8 cellular contexts compared by ENCODE assay signal in genomic region chr4:78059524-78059889, GRCh38. TPM values are rescaled to one million over a fixed set of nuclear protein-coding genes. Genes with fewer than 3 reads are reported as not detected.
DNase-seq lines count a peak whose midpoint lies in the region; ATAC-seq and TF ChIP-seq lines count a peak whose summit lies in the region.

No MANE protein-coding gene starts in this region.

- DNase-seq in DMS79 treated with DMSO at 0.1 percent for 48 hours (lab: John Stamatoyannopoulos, UW) (peak; percentile 85), T47D (ENCODE audit: low read depth in 1 of 2, low spot score in 1 of 2) (peak; percentile 30 to 79), skeletal muscle cell (ENCODE audit: low read depth) (peak; percentile 40), activated gamma-delta T cell (lab: John Stamatoyannopoulos, UW) (no peak)

- H4K20me1 ChIP-seq in OCI-LY1 (ENCODE audit: insufficient read depth, low read length): no peaks in the 10 kb centered on the region

- H3K27ac Mint-ChIP-seq in IgD-negative memory B cell: no peak overlapping the region

- H3K27me3 Mint-ChIP-seq in IgD-negative memory B cell: peaks cover 47% of the 10 kb centered on the region

- no peaks in the 10 kb centered on the region for H3K9me3 ChIP-seq in OCI-LY1 (ENCODE audit: low read length)
- H3K9me3 ChIP-seq in iPS-18a (ENCODE audit: control insufficient read depth, low read depth, low read length): no peaks in the 10 kb centered on the region

- ATAC-seq in GM21528 (IDR thresholded peaks at IDR 0.05; ENCODE audit: low FRiP score, unreplicated experiment): no peak

- no peaks in the 10 kb centered on the region for H3K27me3 ChIP-seq in OCI-LY1 (ENCODE audit: insufficient read depth, low read length)
- no peaks in the 10 kb centered on the region for H3K27me3 ChIP-seq in iPS-18a (ENCODE audit: control insufficient read depth, insufficient read depth, low read length)

- H3K9ac ChIP-seq in OCI-LY1 (ENCODE audit: low read length): no peak overlapping the region
- H3K9ac ChIP-seq in iPS-18a (ENCODE audit: low read length): peak overlapping the region; percentile 89

- H3K79me2 ChIP-seq in OCI-LY1 (ENCODE audit: insufficient read depth, low read length): no peaks in the 10 kb centered on the region

- in situ Hi-C loops in T47D (cut with HindIII; ENCODE audit: low pct_unique_long_range_greater_than_20kb, low sequenced_read_pairs): no loop called here

- peak overlapping the region; percentile 61 for H3K4me3 ChIP-seq in OCI-LY1 (ENCODE audit: low read depth, low read length, poor library complexity, severe bottlenecking)
- peak overlapping the region; percentile 96 for H3K4me3 ChIP-seq in iPS-18a (ENCODE audit: low read length)
- H3K4me3 ChIP-seq in skeletal muscle cell (ENCODE audit: low read depth, low read length): peak overlapping the region; percentile 67

- no peaks in the 10 kb centered on the region for H3K9me2 ChIP-seq in OCI-LY1 (ENCODE audit: low read depth, low read length)

- peak overlapping the region; percentile 91; the same call in 1 of the 2 replicates for H3K4me2 ChIP-seq in OCI-LY1 (ENCODE audit: low read length)

- TF ChIP-seq CTCF in OCI-LY1 (IDR thresholded peaks at IDR 0.05; ENCODE audit: low read length): peak; percentile 57

- H3K4me1 ChIP-seq in OCI-LY1 (ENCODE audit: insufficient read depth, low read length, severe bottlenecking) (peaks cover 21% of the 10 kb centered on the region), iPS-18a (ENCODE audit: control insufficient read depth, low read depth, low read length) (peaks cover 32% of the 10 kb centered on the region)

- no peak overlapping the region for H2AFZ ChIP-seq in OCI-LY1 (ENCODE audit: low read length)

- H3K9me3 Mint-ChIP-seq in IgD-negative memory B cell: no peaks in the 10 kb centered on the region

- H3K27ac ChIP-seq in OCI-LY1 (ENCODE audit: low read depth, low read length, poor library complexity, severe bottlenecking): no peak overlapping the region
- H3K27ac ChIP-seq in iPS-18a (ENCODE audit: low read length): no peak overlapping the region

- H3K4me1 Mint-ChIP-seq in IgD-negative memory B cell: peaks cover 5 to 22% (median 15%) of the 10 kb centered on the region in 3 donors

- H3F3A ChIP-seq in OCI-LY1 (ENCODE audit: insufficient read depth, low read length): no peaks in the 10 kb centered on the region

- H3K36me3 Mint-ChIP-seq in IgD-negative memory B cell: no peaks in the 10 kb centered on the region

- H3K36me3 ChIP-seq in OCI-LY1 (ENCODE audit: insufficient read depth, low read length) (no peaks in the 10 kb centered on the region), iPS-18a (ENCODE audit: control insufficient read depth, low read depth, low read length) (no peaks in the 10 kb centered on the region)

- peak overlapping the region; percentile 63 to 93 (median 84) for H3K4me3 Mint-ChIP-seq in IgD-negative memory B cell

RNA-seq across cellular contexts. Expression of gene FRAS1, which starts 2.4 kb away (rescaled TPM):
- polyA plus RNA-seq in IgD-negative memory B cell: not detected
